8 cellular contexts compared by ENCODE assay signal in the genomic region with DNA sequence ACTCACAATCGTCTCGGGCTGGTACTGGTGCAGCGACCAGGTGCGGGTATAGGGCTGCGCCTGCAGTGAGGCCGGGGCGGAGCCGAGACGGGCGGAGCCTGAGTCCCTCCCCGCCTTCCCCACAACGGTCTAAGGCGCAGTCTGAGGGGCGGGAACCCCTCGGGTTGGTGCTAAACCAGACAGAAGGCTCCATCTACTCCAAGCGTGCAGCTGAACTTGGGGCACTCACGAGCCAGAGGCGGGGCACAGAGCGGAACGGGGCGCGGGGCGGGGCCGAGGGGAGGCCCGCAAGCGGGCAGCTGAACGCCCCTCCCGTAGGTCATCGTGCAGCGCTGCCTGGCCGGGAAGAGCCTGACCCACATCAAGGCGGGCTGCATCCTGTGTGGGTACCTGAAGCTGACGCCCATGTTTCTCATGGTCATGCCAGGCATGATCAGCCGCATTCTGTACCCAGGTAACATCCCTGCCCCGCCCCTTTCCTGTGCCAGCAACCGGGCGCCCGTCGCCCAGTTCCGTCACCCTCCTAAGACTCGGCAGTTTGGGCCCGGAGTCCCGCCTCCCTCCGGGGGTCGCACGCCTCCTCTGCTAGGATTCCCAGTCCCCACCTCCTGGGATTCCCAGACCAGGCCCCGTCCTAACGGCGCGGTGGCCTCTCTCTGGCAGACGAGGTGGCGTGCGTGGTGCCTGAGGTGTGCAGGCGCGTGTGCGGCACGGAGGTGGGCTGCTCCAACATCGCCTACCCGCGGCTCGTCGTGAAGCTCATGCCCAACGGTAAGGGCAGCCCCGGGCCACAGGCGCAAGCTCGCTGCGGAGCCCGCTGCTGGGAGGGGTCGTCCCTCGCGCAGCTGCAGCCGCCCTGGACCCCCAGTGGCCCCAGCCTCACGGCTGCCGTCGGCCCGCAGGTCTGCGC. TPM values are rescaled to one million over a fixed set of nuclear protein-coding genes. Genes with fewer than 3 reads are reported as not detected.
A peak's percentile ranks its signal among the peaks of the same experiment; 100 is the strongest.
DNase-seq lines count a peak whose midpoint lies in the region; ATAC-seq and TF ChIP-seq lines count a peak whose summit lies in the region.

No MANE protein-coding gene starts in this region.

- DNase-seq in GM12865 (ENCODE audit: low read depth) (peak; percentile 51), NCI-H146 treated with DMSO at 0.1 percent for 48 hours (lab: John Stamatoyannopoulos, UW; ENCODE audit: unreplicated experiment) (peak; percentile 78), ecto neural progenitor cell (ENCODE audit: low spot score) (peak; percentile 64), mesothelial cell of epicardium (ENCODE audit: low spot score in 2 of 2, unreplicated experiment in 2 of 2) (peak in 1 of 2 experiments; percentile 63), A172 (ENCODE audit: low spot score) (no peak)
- DNase-seq in activated CD4-positive, alpha-beta T cell treated with anti-CD3 and anti-CD28 coated beads, Interleukin-2, amount 50 U/mL, for 1 hour = peak; percentile 74
- peak; percentile 44 to 45 for DNase-seq in stimulated activated CD8-positive, alpha-beta memory T cell treated with anti-CD3 and anti-CD28 coated beads, Interleukin-7, amount 100 ng/mL, for 1 hour (ENCODE audit: low read depth in 2 of 2)

- peak; percentile 69 for ATAC-seq in HG02571 (IDR thresholded peaks at IDR 0.05; ENCODE audit: unreplicated experiment)

- no peak overlapping the region for H3K27ac Mint-ChIP-seq in mesothelial cell of epicardium

- peak overlapping the region; percentile 48 for H3K4me3 ChIP-seq in GM12865 (ENCODE audit: low read depth, low read length)

- peak overlapping the region; percentile 75 for H3K4me3 Mint-ChIP-seq in mesothelial cell of epicardium

- TF ChIP-seq CTCF in GM12865 (IDR thresholded peaks at IDR 0.05; ENCODE audit: insufficient read depth, low read depth, low read length, missing control alignments) (no peak), mesothelial cell of epicardium (IDR thresholded peaks at IDR 0.05; ENCODE audit: unreplicated experiment) (no peak)

- no peaks in the 10 kb centered on the region for H3K9me3 Mint-ChIP-seq in mesothelial cell of epicardium

- peaks cover 18% of the 10 kb centered on the region for H3K36me3 Mint-ChIP-seq in mesothelial cell of epicardium

- peaks cover 55% of the 10 kb centered on the region for H3K27me3 Mint-ChIP-seq in mesothelial cell of epicardium (ENCODE audit: low read depth)

- H3K4me1 Mint-ChIP-seq in mesothelial cell of epicardium = peaks cover 3% of the 10 kb centered on the region

RNA-seq across cellular contexts. Expression of a gene that starts 5.1 kb away (rescaled TPM):
- 0.36 to 0.53 TPM (median 0.36 TPM) in 3 replicates for total RNA-seq in mesothelial cell of epicardium
- total RNA-seq in A172 (2014; rRNA removed; shearing (Covaris generic)) = 0.05 TPM in 1 of 2 replicates, not detected in the other

RNA-seq across cellular contexts. Expression of a gene that starts 16.0 kb away (rescaled TPM):
- total RNA-seq in mesothelial cell of epicardium = 35.5 to 39.4 TPM (median 38.1 TPM) in 3 replicates
- 29.8 and 42.0 TPM in 2 replicates for total RNA-seq in A172 (2014; rRNA removed; shearing (Covaris generic))

RNA-seq across cellular contexts. Expression of a gene that starts 20.2 kb away (rescaled TPM):
- total RNA-seq in mesothelial cell of epicardium = 78.1 to 88.9 TPM (median 86.2 TPM) in 3 replicates
- total RNA-seq in A172 (2014; rRNA removed; shearing (Covaris generic)) = 39.6 and 46.8 TPM in 2 replicates

RNA-seq across cellular contexts. Expression of a gene that starts 28.7 kb away (rescaled TPM):
- 17.0 to 18.5 TPM (median 17.7 TPM) in 3 replicates for total RNA-seq in mesothelial cell of epicardium
- 17.7 and 18.6 TPM in 2 replicates for total RNA-seq in A172 (2014; rRNA removed; shearing (Covaris generic))

RNA-seq across cellular contexts. Expression of a gene that starts 39.7 kb away (rescaled TPM):
- total RNA-seq in mesothelial cell of epicardium = not detected in 3 replicates
- total RNA-seq in A172 (2014; rRNA removed; shearing (Covaris generic)) = not detected in 2 replicates
